19 cellular contexts compared by ENCODE assay signal in the genomic region with DNA sequence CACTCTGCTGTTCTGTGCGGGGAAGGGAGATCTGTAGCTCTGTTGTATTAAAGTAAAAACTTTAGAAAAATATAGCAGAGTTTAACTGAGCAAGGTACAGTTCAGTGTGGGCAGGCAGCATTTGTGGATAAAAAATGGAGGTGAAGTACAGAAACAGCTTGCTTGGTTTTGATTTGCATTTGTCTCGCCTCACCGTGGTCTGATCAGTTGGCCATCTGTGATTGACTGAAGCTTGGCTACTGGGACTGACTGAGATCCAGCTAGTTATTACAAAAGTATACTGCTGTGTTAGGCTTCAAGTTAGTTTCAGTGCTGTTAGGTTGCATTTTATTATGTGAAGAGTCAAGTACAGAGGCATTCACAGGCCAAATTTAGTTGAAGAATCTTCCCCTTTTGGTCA.
DNase-seq lines count a peak whose midpoint lies in the region; ATAC-seq lines count a peak whose summit lies in the region.
"Had no signal": no experiment of that assay in that cellular context is flagged by ENCODE, and none has a peak within 500 bp of the region (broad histone marks: within the 10 kb centered on the region; RNA-seq: fewer than 3 reads in every experiment).

No MANE protein-coding gene starts in this region.

- DNase-seq in activated naive CD8-positive, alpha-beta T cell treated with anti-CD3 and anti-CD28 coated beads, Interleukin-2, amount 50 U/mL, for 24 hours: no peak
- DNase-seq: COR-L47, EL, HFFc6, NCI-H1048, NCI-H1436 treated with DMSO at 0.1 percent for 48 hours, NCI-H2029 treated with DMSO at 0.1 percent for 48 hours, NCI-H2227 treated with DMSO at 0.1 percent for 48 hours, NCI-H524 treated with DMSO at 0.1 percent for 48 hours, SHP77, SK-N-SH, T-cell, T-helper 9 cell had no signal

- no peaks in the 10 kb centered on the region for H3K27me3 Mint-ChIP-seq in stimulated activated memory B cell treated with anti-CD40 and anti-IgM and Interleukin-4, amounts not matched to agents 10 μg/mL and 1 μg/mL and 100 μg/mL, for 72 hours
- no peaks in the 10 kb centered on the region for H3K27me3 Mint-ChIP-seq in activated naive CD8-positive, alpha-beta T cell treated with anti-CD3 and anti-CD28 coated beads, Interleukin-2, amount 50 U/mL, for 24 hours
- H3K27me3 Mint-ChIP-seq: T-cell had no signal

- no peaks in the 10 kb centered on the region for H3K4me1 Mint-ChIP-seq in stimulated activated memory B cell treated with anti-CD40 and anti-IgM and Interleukin-4, amounts not matched to agents 10 μg/mL and 1 μg/mL and 100 μg/mL, for 72 hours
- no peaks in the 10 kb centered on the region for H3K4me1 Mint-ChIP-seq in activated naive CD8-positive, alpha-beta T cell treated with anti-CD3 and anti-CD28 coated beads, Interleukin-2, amount 50 U/mL, for 24 hours
- H3K4me1 Mint-ChIP-seq: T-cell had no signal

- H3K9me3 Mint-ChIP-seq in stimulated activated memory B cell treated with anti-CD40 and anti-IgM and Interleukin-4, amounts not matched to agents 10 μg/mL and 1 μg/mL and 100 μg/mL, for 72 hours: no peaks in the 10 kb centered on the region
- no peaks in the 10 kb centered on the region for H3K9me3 Mint-ChIP-seq in activated naive CD8-positive, alpha-beta T cell treated with anti-CD3 and anti-CD28 coated beads, Interleukin-2, amount 50 U/mL, for 24 hours
- H3K9me3 Mint-ChIP-seq: T-cell had no signal

- no peak overlapping the region for H3K27ac Mint-ChIP-seq in stimulated activated memory B cell treated with anti-CD40 and anti-IgM and Interleukin-4, amounts not matched to agents 10 μg/mL and 1 μg/mL and 100 μg/mL, for 72 hours
- H3K27ac Mint-ChIP-seq in activated naive CD8-positive, alpha-beta T cell treated with anti-CD3 and anti-CD28 coated beads, Interleukin-2, amount 50 U/mL, for 24 hours: no peak overlapping the region
- H3K27ac Mint-ChIP-seq: HFFc6, T-cell had no signal

- no peak overlapping the region for H3K4me3 Mint-ChIP-seq in stimulated activated memory B cell treated with anti-CD40 and anti-IgM and Interleukin-4, amounts not matched to agents 10 μg/mL and 1 μg/mL and 100 μg/mL, for 72 hours
- H3K4me3 Mint-ChIP-seq in activated naive CD8-positive, alpha-beta T cell treated with anti-CD3 and anti-CD28 coated beads, Interleukin-2, amount 50 U/mL, for 24 hours: no peak overlapping the region
- H3K4me3 Mint-ChIP-seq: HFFc6, T-cell had no signal

- ATAC-seq in GM18867 (IDR thresholded peaks at IDR 0.05; ENCODE audit: unreplicated experiment): peak; percentile 81
- peak; percentile 52 for ATAC-seq in GM21423 (IDR thresholded peaks at IDR 0.05; ENCODE audit: unreplicated experiment)
- ATAC-seq in HG02938 (IDR thresholded peaks at IDR 0.05; ENCODE audit: unreplicated experiment): peak; percentile 43
- ATAC-seq in stimulated activated memory B cell treated with anti-CD40 and anti-IgM and Interleukin-4, amounts not matched to agents 10 μg/mL and 1 μg/mL and 100 μg/mL, for 72 hours: peak; percentile 16
- ATAC-seq in GM21360 (IDR thresholded peaks at IDR 0.05; ENCODE audit: unreplicated experiment): no peak
- no peak for ATAC-seq in activated naive CD8-positive, alpha-beta T cell treated with anti-CD3 and anti-CD28 coated beads, Interleukin-2, amount 50 U/mL, for 24 hours
- no peak for ATAC-seq in esophagus mucosa
- ATAC-seq: T-cell had no signal

- H3K36me3 Mint-ChIP-seq in stimulated activated memory B cell treated with anti-CD40 and anti-IgM and Interleukin-4, amounts not matched to agents 10 μg/mL and 1 μg/mL and 100 μg/mL, for 72 hours: no peaks in the 10 kb centered on the region
- no peaks in the 10 kb centered on the region for H3K36me3 Mint-ChIP-seq in activated naive CD8-positive, alpha-beta T cell treated with anti-CD3 and anti-CD28 coated beads, Interleukin-2, amount 50 U/mL, for 24 hours (ENCODE audit: low read depth)
- H3K36me3 Mint-ChIP-seq: T-cell had no signal

Comparison
In these comparisons a context has a peak if more than half of its experiments do, and no peak if none do; other contexts are left out.
1. ATAC-seq: peak in GM18867 (single experiment), GM21423 (single experiment), HG02938 (single experiment) and stimulated activated memory B cell treated with anti-CD40 and anti-IgM and Interleukin-4, amounts not matched to agents 10 μg/mL and 1 μg/mL and 100 μg/mL, for 72 hours (single experiment); none in GM21360 (single experiment), activated naive CD8-positive, alpha-beta T cell treated with anti-CD3 and anti-CD28 coated beads, Interleukin-2, amount 50 U/mL, for 24 hours (single experiment) and esophagus mucosa (single experiment).